ENCODE assay signal across 20 cellular contexts in the genomic region with DNA sequence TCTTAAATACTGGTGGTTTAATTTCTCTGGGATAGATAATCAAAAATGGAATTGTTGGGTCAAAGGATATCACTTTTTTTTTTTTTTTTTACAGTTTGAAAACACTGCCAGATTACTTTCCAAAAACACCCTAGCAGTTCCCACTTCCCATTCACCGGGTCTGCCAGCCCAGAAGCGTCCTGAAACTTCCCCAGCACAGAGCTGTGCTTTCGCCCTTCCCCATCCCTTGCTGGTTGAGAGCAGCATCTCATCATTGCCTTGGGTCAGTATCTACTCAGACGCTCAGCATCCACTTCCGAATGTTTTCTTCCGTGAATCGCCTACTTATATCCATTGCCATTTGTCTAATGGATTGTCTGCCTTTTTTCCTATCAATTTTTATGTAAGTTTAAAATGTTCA. TPM values are rescaled to one million over a fixed set of nuclear protein-coding genes. Genes with fewer than 3 reads are reported as not detected.
A peak's percentile ranks its signal among the peaks of the same experiment; 100 is the strongest.
DNase-seq lines count a peak whose midpoint lies in the region; ATAC-seq, FAIRE-seq and TF ChIP-seq lines count a peak whose summit lies in the region.
"Had no signal": no experiment of that assay in that cellular context is flagged by ENCODE, and none has a peak within 500 bp of the region (broad histone marks: within the 10 kb centered on the region; RNA-seq: fewer than 3 reads in every experiment).

No MANE protein-coding gene starts in this region.

- no peak for ATAC-seq in CD4-positive, CD25-positive, alpha-beta regulatory T cell (ENCODE audit: low read depth in 2 of 2)
- no peak for ATAC-seq in WTC11
- ATAC-seq: esophagus mucosa, upper lobe of right lung had no signal

- peaks cover 0 to 2% (median 0%) of the 10 kb centered on the region in 7 donors for H3K9me3 Mint-ChIP-seq in CD4-positive, CD25-positive, alpha-beta regulatory T cell
- H3K9me3 Mint-ChIP-seq in WTC11 (no peaks in the 10 kb centered on the region), mesothelial cell of epicardium (no peaks in the 10 kb centered on the region)
- H3K9me3 Mint-ChIP-seq: central memory CD8-positive, alpha-beta T cell had no signal

- peak overlapping the region; percentile 25 to 100 (median 98); a peak in 21 of 22 replicates for H3K4me2 ChIP-seq in BLaER1 treated with 17β-estradiol and CSF1 and Interleukin-3, amounts not matched to agents 10 nM and 100 nM

- H3K4me1 Mint-ChIP-seq in CD4-positive, CD25-positive, alpha-beta regulatory T cell: peaks cover 8 to 86% (median 51%) of the 10 kb centered on the region in 4 donors
- H3K4me1 Mint-ChIP-seq in WTC11 (peaks cover 39% of the 10 kb centered on the region), mesothelial cell of epicardium (peaks cover 50% of the 10 kb centered on the region)

- peak overlapping the region in 3 of 11 experiments; percentile 16 to 36 (median 31); a peak in 2 of 22 replicates for H3K27ac ChIP-seq in BLaER1 treated with 17β-estradiol and CSF1 and Interleukin-3, amounts not matched to agents 10 nM and 100 nM
- peak overlapping the region; percentile 84 for H3K27ac ChIP-seq in CD4-positive, CD25-positive, alpha-beta regulatory T cell (ENCODE audit: insufficient read depth, low read length, poor library complexity, severe bottlenecking)
- H3K27ac ChIP-seq: upper lobe of right lung had no signal

- peaks cover 8% of the 10 kb centered on the region for H3K27me3 Mint-ChIP-seq in CD4-positive, CD25-positive, alpha-beta regulatory T cell
- H3K27me3 Mint-ChIP-seq in WTC11 (ENCODE audit: low read depth) (no peaks in the 10 kb centered on the region), mesothelial cell of epicardium (ENCODE audit: low read depth) (no peaks in the 10 kb centered on the region)
- H3K27me3 Mint-ChIP-seq: central memory CD8-positive, alpha-beta T cell had no signal

- no peaks in the 10 kb centered on the region for H3K27me3 ChIP-seq in BLaER1 treated with 17β-estradiol and CSF1 and Interleukin-3, amounts not matched to agents 10 nM and 100 nM
- no peaks in the 10 kb centered on the region for H3K27me3 ChIP-seq in CD4-positive, CD25-positive, alpha-beta regulatory T cell (ENCODE audit: control insufficient read depth, insufficient read depth, low read length)
- H3K27me3 ChIP-seq: dorsolateral prefrontal cortex, upper lobe of right lung had no signal

- no peak overlapping the region for H3K4me3 ChIP-seq in BLaER1 treated with 17β-estradiol and CSF1 and Interleukin-3, amounts not matched to agents 10 nM and 100 nM
- no peak overlapping the region for H3K4me3 ChIP-seq in CD4-positive, CD25-positive, alpha-beta regulatory T cell (ENCODE audit: low read depth, low read length)
- H3K4me3 ChIP-seq: dorsolateral prefrontal cortex, upper lobe of right lung had no signal

- peak overlapping the region; percentile 75 to 96 (median 86) for H3K27ac Mint-ChIP-seq in CD4-positive, CD25-positive, alpha-beta regulatory T cell
- H3K27ac Mint-ChIP-seq in WTC11 (peak overlapping the region; percentile 49; the same call in 1 of the 2 replicates), mesothelial cell of epicardium (peak overlapping the region; percentile 43)

- no peaks in the 10 kb centered on the region for H3K9me3 ChIP-seq in BLaER1 treated with 17β-estradiol and CSF1 and Interleukin-3, amounts not matched to agents 10 nM and 100 nM (replicated peaks in 1 of 11)
- no peaks in the 10 kb centered on the region for H3K9me3 ChIP-seq in CD4-positive, CD25-positive, alpha-beta regulatory T cell (ENCODE audit: control insufficient read depth in 2 of 2, low read length in 2 of 2)
- H3K9me3 ChIP-seq: upper lobe of right lung had no signal

- peaks cover 83 to 100% (median 97%) of the 10 kb centered on the region in 11 experiments for H4K20me1 ChIP-seq in BLaER1 treated with 17β-estradiol and CSF1 and Interleukin-3, amounts not matched to agents 10 nM and 100 nM

- H3K9ac ChIP-seq in BLaER1 treated with 17β-estradiol and CSF1 and Interleukin-3, amounts not matched to agents 10 nM and 100 nM: peak overlapping the region in 3 of 11 experiments; percentile 35 to 41 (median 38); a peak in 3 of 22 replicates

- CTCF ChIA-PET in WTC11 (lab: Charles Lee): interaction anchor here (0.6 to 1.1 kb wide), 3 partner anchors 11 to 169 kb away, joined by 3 to 4 read pairs (median 3); no protein-coding TSS in a partner anchor

- POLR2A ChIA-PET in WTC11 (lab: Charles Lee): interaction anchor here (0.7 kb wide), 1 partner anchor 70 kb away, joined by 3 read pairs; no protein-coding TSS in a partner anchor

- peaks cover 14 to 34% (median 20%) of the 10 kb centered on the region in 11 experiments; a peak in 21 of 22 replicates for H3K36me3 ChIP-seq in BLaER1 treated with 17β-estradiol and CSF1 and Interleukin-3, amounts not matched to agents 10 nM and 100 nM
- H3K36me3 ChIP-seq in CD4-positive, CD25-positive, alpha-beta regulatory T cell (ENCODE audit: control insufficient read depth, insufficient read depth, low read length): peaks cover 22% of the 10 kb centered on the region
- H3K36me3 ChIP-seq: upper lobe of right lung had no signal

- no peak for TF ChIP-seq CTCF in WTC11 (IDR thresholded peaks at IDR 0.05)
- no peak for TF ChIP-seq CTCF in mesothelial cell of epicardium (IDR thresholded peaks at IDR 0.05; ENCODE audit: unreplicated experiment)
- no peak for TF ChIP-seq CTCF in D721Med (IDR thresholded peaks at IDR 0.05; ENCODE audit: insufficient read depth, missing control alignments)

- H3K36me3 Mint-ChIP-seq in CD4-positive, CD25-positive, alpha-beta regulatory T cell: peaks cover 16% of the 10 kb centered on the region
- no peaks in the 10 kb centered on the region; the same call in 1 of the 2 replicates for H3K36me3 Mint-ChIP-seq in WTC11
- H3K36me3 Mint-ChIP-seq in mesothelial cell of epicardium: peaks cover 2% of the 10 kb centered on the region

- no peak for DNase-seq in CD4-positive, CD25-positive, alpha-beta regulatory T cell
- no peak for DNase-seq in WTC11 (ENCODE audit: low spot score)
- DNase-seq in mesothelial cell of epicardium (ENCODE audit: low spot score in 2 of 2, unreplicated experiment in 2 of 2): no peak
- no peak for DNase-seq in HuH-7 (ENCODE audit: low spot score)
- DNase-seq in D721Med (ENCODE audit: insufficient read length, low spot score): no peak
- DNase-seq in epidermal melanocyte (ENCODE audit: insufficient read length, low spot score): no peak
- DNase-seq: activated CD4-positive, alpha-beta T cell treated with anti-CD3 and anti-CD28 coated beads for 48 hours; activated CD8-positive, alpha-beta memory T cell treated with anti-CD3 and anti-CD28 coated beads, Interleukin-2, amount 50 U/mL, for 4 hours; activated naive CD4-positive, alpha-beta T cell; dorsolateral prefrontal cortex; NCI-H1105 treated with DMSO at 0.1 percent for 48 hours; NCI-H510A treated with DMSO at 0.1 percent for 48 hours; NK-92 treated with Interleukin-12 subunit alpha and Interleukin-12 subunit beta, amount 100 ng/mL, for 24 hours; stimulated activated CD4-positive, alpha-beta T cell treated with anti-CD3 and anti-CD28 coated beads, Interleukin-4, amount 100 ng/mL, for 1 hour; upper lobe of right lung had no signal

- FAIRE-seq in D721Med (lab: Jason Lieb, UNC): no peak
- FAIRE-seq: frontal cortex, TTC549 had no signal

- H3K4me3 Mint-ChIP-seq in CD4-positive, CD25-positive, alpha-beta regulatory T cell: peak overlapping the region in 3 of 4 donors; percentile 60 to 66 (median 63)
- no peak overlapping the region for H3K4me3 Mint-ChIP-seq in WTC11
- H3K4me3 Mint-ChIP-seq in mesothelial cell of epicardium: no peak overlapping the region
- H3K4me3 Mint-ChIP-seq: central memory CD8-positive, alpha-beta T cell had no signal

- peaks cover 71 to 97% (median 96%) of the 10 kb centered on the region in 10 experiments for H3K4me1 ChIP-seq in BLaER1 treated with 17β-estradiol and CSF1 and Interleukin-3, amounts not matched to agents 10 nM and 100 nM
- peaks cover 67% of the 10 kb centered on the region for H3K4me1 ChIP-seq in CD4-positive, CD25-positive, alpha-beta regulatory T cell (ENCODE audit: control insufficient read depth, insufficient read depth, low read length, poor library complexity, severe bottlenecking)

TF ChIP-seq in WTC11, 78 proteins besides CTCF, POLR2A, EP300 and RAD21 (continues in another document):
- TF ChIP-seq ZNF396 (CRISPR knock-in tag; IDR thresholded peaks at IDR 0.05; ENCODE audit: borderline replicate concordance) (no peak), ZNF671 (CRISPR knock-in tag; IDR thresholded peaks at IDR 0.05) (no peak), MYBL2 (CRISPR knock-in tag; IDR thresholded peaks at IDR 0.05) (no peak)
- TF ChIP-seq, protein P1, sequence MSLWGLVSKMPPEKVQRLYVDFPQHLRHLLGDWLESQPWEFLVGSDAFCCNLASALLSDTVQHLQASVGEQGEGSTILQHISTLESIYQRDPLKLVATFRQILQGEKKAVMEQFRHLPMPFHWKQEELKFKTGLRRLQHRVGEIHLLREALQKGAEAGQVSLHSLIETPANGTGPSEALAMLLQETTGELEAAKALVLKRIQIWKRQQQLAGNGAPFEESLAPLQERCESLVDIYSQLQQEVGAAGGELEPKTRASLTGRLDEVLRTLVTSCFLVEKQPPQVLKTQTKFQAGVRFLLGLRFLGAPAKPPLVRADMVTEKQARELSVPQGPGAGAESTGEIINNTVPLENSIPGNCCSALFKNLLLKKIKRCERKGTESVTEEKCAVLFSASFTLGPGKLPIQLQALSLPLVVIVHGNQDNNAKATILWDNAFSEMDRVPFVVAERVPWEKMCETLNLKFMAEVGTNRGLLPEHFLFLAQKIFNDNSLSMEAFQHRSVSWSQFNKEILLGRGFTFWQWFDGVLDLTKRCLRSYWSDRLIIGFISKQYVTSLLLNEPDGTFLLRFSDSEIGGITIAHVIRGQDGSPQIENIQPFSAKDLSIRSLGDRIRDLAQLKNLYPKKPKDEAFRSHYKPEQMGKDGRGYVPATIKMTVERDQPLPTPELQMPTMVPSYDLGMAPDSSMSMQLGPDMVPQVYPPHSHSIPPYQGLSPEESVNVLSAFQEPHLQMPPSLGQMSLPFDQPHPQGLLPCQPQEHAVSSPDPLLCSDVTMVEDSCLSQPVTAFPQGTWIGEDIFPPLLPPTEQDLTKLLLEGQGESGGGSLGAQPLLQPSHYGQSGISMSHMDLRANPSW (CRISPR knock-in tag; conservative IDR thresholded peaks at IDR 0.05; ENCODE audit: low read depth): no peak
- TF ChIP-seq, protein P2, sequence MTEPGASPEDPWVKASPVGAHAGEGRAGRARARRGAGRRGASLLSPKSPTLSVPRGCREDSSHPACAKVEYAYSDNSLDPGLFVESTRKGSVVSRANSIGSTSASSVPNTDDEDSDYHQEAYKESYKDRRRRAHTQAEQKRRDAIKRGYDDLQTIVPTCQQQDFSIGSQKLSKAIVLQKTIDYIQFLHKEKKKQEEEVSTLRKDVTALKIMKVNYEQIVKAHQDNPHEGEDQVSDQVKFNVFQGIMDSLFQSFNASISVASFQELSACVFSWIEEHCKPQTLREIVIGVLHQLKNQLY (CRISPR knock-in tag; IDR thresholded peaks at IDR 0.05): no peak

RNA-seq across cellular contexts. Expression of a gene that starts 5.5 kb away (rescaled TPM):
- 105 TPM for total RNA-seq in CD4-positive, CD25-positive, alpha-beta regulatory T cell
- 10 to 100 TPM; 75.5 to 94.3 (median 81.5) TPM for polyA plus RNA-seq in CD4-positive, CD25-positive, alpha-beta regulatory T cell
- total RNA-seq in WTC11 (2021) (45.6 to 50.2 TPM (median 49.7 TPM) in 3 replicates), mesothelial cell of epicardium (50.7 to 51.9 TPM (median 51.3 TPM) in 3 replicates)

RNA-seq across cellular contexts. Expression of a gene that starts 29.9 kb away (rescaled TPM):
- 42.5 TPM for total RNA-seq in CD4-positive, CD25-positive, alpha-beta regulatory T cell
- polyA plus RNA-seq in CD4-positive, CD25-positive, alpha-beta regulatory T cell: 10 to 100 TPM; 19.8 to 34.0 (median 23.0) TPM
- total RNA-seq in WTC11 (2021): 18.1 to 21.0 TPM (median 19.1 TPM) in 3 replicates
- 26.2 to 26.7 TPM (median 26.6 TPM) in 3 replicates for total RNA-seq in mesothelial cell of epicardium

Comparison
In these comparisons a context has a peak if more than half of its experiments do, and no peak if none do; other contexts are left out.
1. H3K4me3 Mint-ChIP-seq: peak in CD4-positive, CD25-positive, alpha-beta regulatory T cell (3 of 4); none in WTC11 (single experiment) and mesothelial cell of epicardium (single experiment).
2. Peak in every context shown above with its lines, with median percentiles within 50 percentile points of each other: H3K27ac Mint-ChIP-seq.